In the genomic region with DNA sequence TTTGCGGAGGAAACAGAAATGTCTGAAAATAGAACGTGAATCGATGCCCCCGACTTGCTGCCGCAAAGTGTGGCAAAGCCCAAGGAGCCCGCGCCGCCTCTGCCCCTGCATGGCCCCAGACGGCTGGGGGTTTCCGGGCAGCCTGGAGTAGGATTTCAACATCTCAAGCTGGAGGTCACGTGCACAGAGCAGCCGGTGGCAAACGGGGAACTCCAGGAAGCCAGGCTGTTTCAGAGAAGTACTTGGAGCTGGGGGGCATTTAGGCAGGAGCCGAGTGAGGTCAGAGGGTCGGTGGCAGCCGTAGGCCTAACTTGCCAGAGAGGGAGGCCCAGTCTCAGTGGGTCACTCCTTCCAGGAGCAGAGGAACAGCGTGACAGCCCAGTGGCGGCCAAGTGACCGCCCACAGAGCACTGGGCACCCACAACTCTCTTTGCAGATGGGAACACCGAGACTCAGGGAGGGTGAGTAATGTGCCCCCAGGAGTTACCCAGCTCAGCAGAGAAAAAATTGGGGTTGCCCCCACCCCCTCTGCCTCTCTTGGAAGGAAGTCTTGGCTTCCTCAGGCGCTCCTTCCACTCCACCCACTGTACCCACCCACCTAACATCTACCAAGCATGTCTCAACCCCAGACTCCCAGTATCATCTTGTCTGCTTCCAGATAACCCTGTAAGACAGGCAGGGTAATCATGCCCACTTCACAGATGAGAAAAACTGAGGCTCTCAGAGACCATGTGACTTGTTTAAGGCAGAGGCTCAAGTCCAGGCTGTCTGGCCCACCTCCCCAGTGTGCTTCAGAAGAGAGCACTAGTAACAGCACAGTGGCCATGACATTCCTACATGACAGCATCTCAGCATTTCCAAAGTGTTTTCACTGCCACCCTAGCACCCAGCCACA, we compare ENCODE assay signal across 1 cellular context.
TF ChIP-seq lines count a peak whose summit lies in the region.

No MANE protein-coding gene starts in this region.

TF ChIP-seq in GM23338, 12 proteins besides CTCF, POLR2A, EP300 and RAD21 (continued from another document):
- TF ChIP-seq, protein P1, sequence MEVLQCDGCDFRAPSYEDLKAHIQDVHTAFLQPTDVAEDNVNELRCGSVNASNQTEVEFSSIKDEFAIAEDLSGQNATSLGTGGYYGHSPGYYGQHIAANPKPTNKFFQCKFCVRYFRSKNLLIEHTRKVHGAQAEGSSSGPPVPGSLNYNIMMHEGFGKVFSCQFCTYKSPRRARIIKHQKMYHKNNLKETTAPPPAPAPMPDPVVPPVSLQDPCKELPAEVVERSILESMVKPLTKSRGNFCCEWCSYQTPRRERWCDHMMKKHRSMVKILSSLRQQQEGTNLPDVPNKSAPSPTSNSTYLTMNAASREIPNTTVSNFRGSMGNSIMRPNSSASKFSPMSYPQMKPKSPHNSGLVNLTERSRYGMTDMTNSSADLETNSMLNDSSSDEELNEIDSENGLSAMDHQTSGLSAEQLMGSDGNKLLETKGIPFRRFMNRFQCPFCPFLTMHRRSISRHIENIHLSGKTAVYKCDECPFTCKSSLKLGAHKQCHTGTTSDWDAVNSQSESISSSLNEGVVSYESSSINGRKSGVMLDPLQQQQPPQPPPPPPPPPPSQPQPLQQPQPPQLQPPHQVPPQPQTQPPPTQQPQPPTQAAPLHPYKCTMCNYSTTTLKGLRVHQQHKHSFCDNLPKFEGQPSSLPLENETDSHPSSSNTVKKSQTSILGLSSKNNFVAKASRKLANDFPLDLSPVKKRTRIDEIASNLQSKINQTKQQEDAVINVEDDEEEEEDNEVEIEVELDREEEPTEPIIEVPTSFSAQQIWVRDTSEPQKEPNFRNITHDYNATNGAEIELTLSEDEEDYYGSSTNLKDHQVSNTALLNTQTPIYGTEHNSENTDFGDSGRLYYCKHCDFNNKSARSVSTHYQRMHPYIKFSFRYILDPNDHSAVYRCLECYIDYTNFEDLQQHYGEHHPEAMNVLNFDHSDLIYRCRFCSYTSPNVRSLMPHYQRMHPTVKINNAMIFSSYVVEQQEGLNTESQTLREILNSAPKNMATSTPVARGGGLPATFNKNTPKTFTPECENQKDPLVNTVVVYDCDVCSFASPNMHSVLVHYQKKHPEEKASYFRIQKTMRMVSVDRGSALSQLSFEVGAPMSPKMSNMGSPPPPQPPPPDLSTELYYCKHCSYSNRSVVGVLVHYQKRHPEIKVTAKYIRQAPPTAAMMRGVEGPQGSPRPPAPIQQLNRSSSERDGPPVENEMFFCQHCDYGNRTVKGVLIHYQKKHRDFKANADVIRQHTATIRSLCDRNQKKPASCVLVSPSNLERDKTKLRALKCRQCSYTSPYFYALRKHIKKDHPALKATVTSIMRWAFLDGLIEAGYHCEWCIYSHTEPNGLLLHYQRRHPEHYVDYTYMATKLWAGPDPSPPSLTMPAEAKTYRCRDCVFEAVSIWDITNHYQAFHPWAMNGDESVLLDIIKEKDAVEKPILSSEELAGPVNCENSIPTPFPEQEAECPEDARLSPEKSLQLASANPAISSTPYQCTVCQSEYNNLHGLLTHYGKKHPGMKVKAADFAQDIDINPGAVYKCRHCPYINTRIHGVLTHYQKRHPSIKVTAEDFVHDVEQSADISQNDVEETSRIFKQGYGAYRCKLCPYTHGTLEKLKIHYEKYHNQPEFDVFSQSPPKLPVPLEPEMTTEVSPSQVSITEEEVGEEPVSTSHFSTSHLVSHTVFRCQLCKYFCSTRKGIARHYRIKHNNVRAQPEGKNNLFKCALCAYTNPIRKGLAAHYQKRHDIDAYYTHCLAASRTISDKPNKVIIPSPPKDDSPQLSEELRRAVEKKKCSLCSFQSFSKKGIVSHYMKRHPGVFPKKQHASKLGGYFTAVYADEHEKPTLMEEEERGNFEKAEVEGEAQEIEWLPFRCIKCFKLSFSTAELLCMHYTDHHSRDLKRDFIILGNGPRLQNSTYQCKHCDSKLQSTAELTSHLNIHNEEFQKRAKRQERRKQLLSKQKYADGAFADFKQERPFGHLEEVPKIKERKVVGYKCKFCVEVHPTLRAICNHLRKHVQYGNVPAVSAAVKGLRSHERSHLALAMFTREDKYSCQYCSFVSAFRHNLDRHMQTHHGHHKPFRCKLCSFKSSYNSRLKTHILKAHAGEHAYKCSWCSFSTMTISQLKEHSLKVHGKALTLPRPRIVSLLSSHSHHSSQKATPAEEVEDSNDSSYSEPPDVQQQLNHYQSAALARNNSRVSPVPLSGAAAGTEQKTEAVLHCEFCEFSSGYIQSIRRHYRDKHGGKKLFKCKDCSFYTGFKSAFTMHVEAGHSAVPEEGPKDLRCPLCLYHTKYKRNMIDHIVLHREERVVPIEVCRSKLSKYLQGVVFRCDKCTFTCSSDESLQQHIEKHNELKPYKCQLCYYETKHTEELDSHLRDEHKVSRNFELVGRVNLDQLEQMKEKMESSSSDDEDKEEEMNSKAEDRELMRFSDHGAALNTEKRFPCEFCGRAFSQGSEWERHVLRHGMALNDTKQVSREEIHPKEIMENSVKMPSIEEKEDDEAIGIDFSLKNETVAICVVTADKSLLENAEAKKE (CRISPR knock-in tag; IDR thresholded peaks at IDR 0.05) = no peak
